13 cellular contexts compared by ENCODE assay signal in genomic region chr3:153881201-153881600, GRCh38.
"Had no signal": no experiment of that assay in that cellular context is flagged by ENCODE, and none has a peak within 500 bp of the region (broad histone marks: within the 10 kb centered on the region; RNA-seq: fewer than 3 reads in every experiment).

No MANE protein-coding gene starts in this region.

- H3K27me3 ChIP-seq: testis had no signal

- H3K27ac ChIP-seq: testis had no signal

- H3K4me3 ChIP-seq: testis had no signal

- DNase-seq: activated CD4-positive, alpha-beta T cell treated with anti-CD3 and anti-CD28 coated beads for 48 hours; activated naive CD4-positive, alpha-beta T cell treated with Interleukin-2 at 50 U/mL for 16 hours; activated naive CD8-positive, alpha-beta T cell treated with anti-CD3 and anti-CD28 coated beads, Interleukin-2, amount 50 U/mL, for 24 hours; central memory CD4-positive, alpha-beta T cell; cortex of kidney; effector memory CD4-positive, alpha-beta T cell; glutamatergic neuron; immature natural killer cell; natural killer cell; stimulated activated CD4-positive, alpha-beta T cell treated with anti-CD3 and anti-CD28 coated beads, Interleukin-4, amount 100 ng/mL, for 1 hour; stimulated activated CD8-positive, alpha-beta memory T cell treated with anti-CD3 and anti-CD28 coated beads, Interleukin-4, amount 100 ng/mL, for 48 hours; stimulated activated naive CD8-positive, alpha-beta T cell treated with anti-CD3 and anti-CD28 coated beads, Interleukin-15, amount 100 ng/mL, for 72 hours; testis had no signal

- H3K4me1 ChIP-seq: testis had no signal

- H3K9me3 ChIP-seq: testis had no signal
